ENCODE assay signal across 11 cellular contexts in genomic region chr1:201504179-201504631, GRCh38. TPM values are rescaled to one million over a fixed set of nuclear protein-coding genes. Genes with fewer than 3 reads are reported as not detected.
DNase-seq lines count a peak whose midpoint lies in the region; ATAC-seq and TF ChIP-seq lines count a peak whose summit lies in the region.
"Had no signal": no experiment of that assay in that cellular context is flagged by ENCODE, and none has a peak within 500 bp of the region (broad histone marks: within the 10 kb centered on the region; RNA-seq: fewer than 3 reads in every experiment).

No MANE protein-coding gene starts in this region.

- H3K9me3 ChIP-seq in left ventricle myocardium inferior (replicated peaks) (no peaks in the 10 kb centered on the region), esophagus (ENCODE audit: control insufficient read depth in 2 of 2, insufficient read depth in 1 of 2, low read depth in 1 of 2, low read length in 1 of 2) (no peaks in the 10 kb centered on the region), osteoblast (ENCODE audit: low read depth, low read length) (no peaks in the 10 kb centered on the region)
- H3K9me3 ChIP-seq: neutrophil had no signal

- H3K4me3 ChIP-seq in left ventricle myocardium inferior, result peak overlapping the region; percentile 82
- peak overlapping the region in 1 of 2 donors; percentile 38 for H3K4me3 ChIP-seq in esophagus (ENCODE audit: low read depth in 1 of 2, low read length in 2 of 2)
- peak overlapping the region; percentile 81 for H3K4me3 ChIP-seq in osteoblast (ENCODE audit: insufficient read depth, low read length)

- H3K36me3 ChIP-seq in left ventricle myocardium inferior (no peaks in the 10 kb centered on the region), esophagus (ENCODE audit: control insufficient read depth in 2 of 2, insufficient read depth in 2 of 2, low read length in 1 of 2) (peaks cover 0 to under 1% of the 10 kb centered on the region in 2 donors), osteoblast (ENCODE audit: insufficient read depth, low read length) (peaks cover 30% of the 10 kb centered on the region)
- H3K36me3 ChIP-seq: neutrophil had no signal

- H4K20me1 ChIP-seq in osteoblast (ENCODE audit: insufficient read depth, low read length), result peaks cover 25% of the 10 kb centered on the region

- H3K79me2 ChIP-seq in osteoblast (ENCODE audit: insufficient read depth, low read length), result peaks cover 82% of the 10 kb centered on the region

- H2AFZ ChIP-seq in osteoblast (ENCODE audit: low read length), result no peak overlapping the region

- H3K27ac ChIP-seq in left ventricle myocardium inferior (replicated peaks) (peak overlapping the region; percentile 93), esophagus (ENCODE audit: low read depth in 2 of 2, low read length in 1 of 2) (peak overlapping the region; percentile 85 to 97), osteoblast (ENCODE audit: low read depth, low read length) (peak overlapping the region; percentile 99)
- H3K27ac ChIP-seq: neutrophil had no signal

- intact Hi-C loops in left ventricle myocardium inferior (cut with micrococcal nuclease) (no loop called here), Right ventricle myocardium superior (cut with DNase I) (no loop called here)

- DNase-seq in left ventricle myocardium inferior (no peak), Right ventricle myocardium superior (no peak), osteoblast (ENCODE audit: insufficient read length, low spot score, missing footprints) (no peak)
- DNase-seq: activated T-cell treated with anti-CD3 and anti-CD28 coated beads, Interleukin-2, amount 50 U/mL, for 1 hour; NCI-H2029 treated with DMSO at 0.1 percent for 48 hours had no signal

- WGBS in esophagus, 2 donors, result 39 to 49% methylated on average over 3 of the region's 3 CpGs

- H3K4me1 ChIP-seq in left ventricle myocardium inferior (peaks cover 84% of the 10 kb centered on the region), esophagus (ENCODE audit: control insufficient read depth in 2 of 2, insufficient read depth in 2 of 2, low read length in 1 of 2) (peaks cover 17 to 28% of the 10 kb centered on the region in 2 donors), osteoblast (ENCODE audit: insufficient read depth, low read length) (peaks cover 84% of the 10 kb centered on the region)

- no peak for TF ChIP-seq CTCF in left ventricle myocardium inferior (IDR thresholded peaks at IDR 0.05; ENCODE audit: borderline replicate concordance)
- no peak for TF ChIP-seq CTCF in osteoblast (IDR thresholded peaks at IDR 0.05; ENCODE audit: extremely low read depth, low read depth, low read length)

- ATAC-seq in Right ventricle myocardium superior (ENCODE audit: poor library complexity), result no peak
- no peak for ATAC-seq in HG03457 (IDR thresholded peaks at IDR 0.05; ENCODE audit: unreplicated experiment)
- no peak for ATAC-seq in GM21529 (IDR thresholded peaks at IDR 0.05; ENCODE audit: unreplicated experiment)
- no peak for ATAC-seq in GM19395 (IDR thresholded peaks at IDR 0.05; ENCODE audit: unreplicated experiment)
- ATAC-seq in GM18520 (IDR thresholded peaks at IDR 0.05; ENCODE audit: unreplicated experiment), result no peak

- H3K27me3 ChIP-seq in left ventricle myocardium inferior (ENCODE audit: low read depth), result no peaks in the 10 kb centered on the region
- no peaks in the 10 kb centered on the region for H3K27me3 ChIP-seq in esophagus (ENCODE audit: control insufficient read depth in 1 of 2, insufficient read depth in 2 of 2, low read length in 2 of 2)
- H3K27me3 ChIP-seq in osteoblast (ENCODE audit: insufficient read depth, low read length), result no peaks in the 10 kb centered on the region
- H3K27me3 ChIP-seq: neutrophil had no signal

- H3K4me2 ChIP-seq in osteoblast (ENCODE audit: insufficient read depth, low read length), result peak overlapping the region; percentile 96

RNA-seq across cellular contexts. Expression of gene CSRP1, which starts 2.7 kb away (rescaled TPM):
- total RNA-seq in left ventricle myocardium inferior, result 41.0 TPM
- 53.1 TPM for total RNA-seq in Right ventricle myocardium superior
- polyA plus RNA-seq in esophagus, result 100 to 1,000 TPM; 174 to 333 TPM
- 389 and 480 TPM in 2 replicates for total RNA-seq in osteoblast

RNA-seq across cellular contexts. Expression of gene NAV1, which starts 34.7 kb away (rescaled TPM):
- total RNA-seq in left ventricle myocardium inferior (74.8 TPM), Right ventricle myocardium superior (66.6 TPM), osteoblast (47.0 and 47.1 TPM in 2 replicates)
- polyA plus RNA-seq in esophagus, result 1 to 10 TPM; 3.9 to 4.6 TPM

RNA-seq across cellular contexts. Expression of gene PHLDA3, which starts 35.2 kb away (rescaled TPM):
- total RNA-seq in left ventricle myocardium inferior (21.1 TPM), Right ventricle myocardium superior (21.5 TPM), osteoblast (116 and 134 TPM in 2 replicates)
- 10 to 100 TPM; 40.4 to 76.9 TPM for polyA plus RNA-seq in esophagus
